29 cellular contexts compared by ENCODE assay signal in genomic region chr10:9681655-9682054, GRCh38.
DNase-seq lines count a peak whose midpoint lies in the region; ATAC-seq and TF ChIP-seq lines count a peak whose summit lies in the region.
"Had no signal": no experiment of that assay in that cellular context is flagged by ENCODE, and none has a peak within 500 bp of the region (broad histone marks: within the 10 kb centered on the region; RNA-seq: fewer than 3 reads in every experiment).

No MANE protein-coding gene starts in this region.

- ATAC-seq in HG03108 (IDR thresholded peaks at IDR 0.05; ENCODE audit: unreplicated experiment) = no peak
- no peak for ATAC-seq in naive thymus-derived CD4-positive, alpha-beta T cell
- ATAC-seq: activated naive CD8-positive, alpha-beta T cell treated with anti-CD3 and anti-CD28 coated beads, Interleukin-2, amount 50 U/mL, for 24 hours; body of pancreas; left colon; stimulated activated naive CD8-positive, alpha-beta T cell treated with anti-CD3 and anti-CD28 coated beads, Interleukin-15, amount 100 ng/mL, for 72 hours had no signal

- no peak overlapping the region for H3K4me3 Mint-ChIP-seq in activated CD4-positive, alpha-beta memory T cell treated with anti-CD3 and anti-CD28 coated beads, Interleukin-2, amount 10 ng/mL, durations not matched to agents 7 days and 5 days
- no peak overlapping the region for H3K4me3 Mint-ChIP-seq in naive thymus-derived CD4-positive, alpha-beta T cell
- H3K4me3 Mint-ChIP-seq: activated CD4-positive, alpha-beta T cell treated with anti-CD3 and anti-CD28 coated beads, Interleukin-2, amount 10 ng/mL, durations not matched to agents 7 days and 5 days; activated naive CD8-positive, alpha-beta T cell treated with anti-CD3 and anti-CD28 coated beads, Interleukin-2, amount 50 U/mL, for 24 hours; HFFc6; naive B cell; stimulated activated naive CD8-positive, alpha-beta T cell treated with anti-CD3 and anti-CD28 coated beads, Interleukin-15, amount 100 ng/mL, for 72 hours; T-helper 1 cell treated with Interleukin-12 subunit alpha and Interleukin-12 subunit beta and Interleukin-4 antibody, amounts not matched to agents 30 μg/mL and 1 μg/mL, for 36 hours had no signal

- no peaks in the 10 kb centered on the region for H3K36me3 ChIP-seq in naive thymus-derived CD4-positive, alpha-beta T cell (ENCODE audit: control insufficient read depth in 2 of 3, insufficient read depth in 3 of 3, low read length in 3 of 3)
- H3K36me3 ChIP-seq: tibial nerve had no signal

- H3K27ac Mint-ChIP-seq in activated CD4-positive, alpha-beta memory T cell treated with anti-CD3 and anti-CD28 coated beads, Interleukin-2, amount 10 ng/mL, durations not matched to agents 7 days and 5 days = no peak overlapping the region
- H3K27ac Mint-ChIP-seq in naive thymus-derived CD4-positive, alpha-beta T cell = no peak overlapping the region
- H3K27ac Mint-ChIP-seq: activated CD4-positive, alpha-beta T cell treated with anti-CD3 and anti-CD28 coated beads, Interleukin-2, amount 10 ng/mL, durations not matched to agents 7 days and 5 days; activated naive CD8-positive, alpha-beta T cell treated with anti-CD3 and anti-CD28 coated beads, Interleukin-2, amount 50 U/mL, for 24 hours; HFFc6; naive B cell; stimulated activated naive CD8-positive, alpha-beta T cell treated with anti-CD3 and anti-CD28 coated beads, Interleukin-15, amount 100 ng/mL, for 72 hours; T-helper 1 cell treated with Interleukin-12 subunit alpha and Interleukin-12 subunit beta and Interleukin-4 antibody, amounts not matched to agents 30 μg/mL and 1 μg/mL, for 36 hours had no signal

- H3K36me3 Mint-ChIP-seq in activated CD4-positive, alpha-beta memory T cell treated with anti-CD3 and anti-CD28 coated beads, Interleukin-2, amount 10 ng/mL, durations not matched to agents 7 days and 5 days (ENCODE audit: low read depth) = no peaks in the 10 kb centered on the region
- H3K36me3 Mint-ChIP-seq in naive thymus-derived CD4-positive, alpha-beta T cell = no peaks in the 10 kb centered on the region

- H3K27ac ChIP-seq in C4-2B = no peak overlapping the region
- H3K27ac ChIP-seq in naive thymus-derived CD4-positive, alpha-beta T cell (ENCODE audit: low read depth, low read length) = no peak overlapping the region
- H3K27ac ChIP-seq: body of pancreas, coronary artery, tibial nerve had no signal

- no peaks in the 10 kb centered on the region for H3K4me1 Mint-ChIP-seq in activated CD4-positive, alpha-beta memory T cell treated with anti-CD3 and anti-CD28 coated beads, Interleukin-2, amount 10 ng/mL, durations not matched to agents 7 days and 5 days
- H3K4me1 Mint-ChIP-seq in naive thymus-derived CD4-positive, alpha-beta T cell = no peaks in the 10 kb centered on the region
- H3K4me1 Mint-ChIP-seq: activated CD4-positive, alpha-beta T cell treated with anti-CD3 and anti-CD28 coated beads, Interleukin-2, amount 10 ng/mL, durations not matched to agents 7 days and 5 days; activated naive CD8-positive, alpha-beta T cell treated with anti-CD3 and anti-CD28 coated beads, Interleukin-2, amount 50 U/mL, for 24 hours; naive B cell; stimulated activated naive CD8-positive, alpha-beta T cell treated with anti-CD3 and anti-CD28 coated beads, Interleukin-15, amount 100 ng/mL, for 72 hours had no signal

- no peaks in the 10 kb centered on the region for H3K27me3 ChIP-seq in naive thymus-derived CD4-positive, alpha-beta T cell (ENCODE audit: control insufficient read depth in 2 of 2, insufficient read depth in 2 of 2, low read length in 2 of 2)
- H3K27me3 ChIP-seq: body of pancreas, tibial nerve had no signal

- no peak overlapping the region for H3K4me3 ChIP-seq in choroid plexus epithelial cell (ENCODE audit: low read depth, low read length)
- no peak overlapping the region for H3K4me3 ChIP-seq in naive thymus-derived CD4-positive, alpha-beta T cell (ENCODE audit: low read length)
- H3K4me3 ChIP-seq: body of pancreas, coronary artery, tibial nerve had no signal

- POLR2A ChIA-PET in activated CD4-positive, alpha-beta memory T cell treated with anti-CD3 and anti-CD28 coated beads, Interleukin-2, amount 10 ng/mL, durations not matched to agents 7 days and 5 days (lab: Charles Lee) = no interaction called here
- POLR2A ChIA-PET in naive thymus-derived CD4-positive, alpha-beta T cell (lab: Charles Lee) = no interaction called here

- H3K9me3 Mint-ChIP-seq in activated CD4-positive, alpha-beta memory T cell treated with anti-CD3 and anti-CD28 coated beads, Interleukin-2, amount 10 ng/mL, durations not matched to agents 7 days and 5 days = peaks cover 5% of the 10 kb centered on the region
- H3K9me3 Mint-ChIP-seq in naive thymus-derived CD4-positive, alpha-beta T cell = peaks cover 0 to 14% (median 5%) of the 10 kb centered on the region in 11 donors
- H3K9me3 Mint-ChIP-seq: T-helper 1 cell treated with Interleukin-12 subunit alpha and Interleukin-12 subunit beta and Interleukin-4 antibody, amounts not matched to agents 30 μg/mL and 1 μg/mL, for 36 hours had no signal

- H3K9me3 ChIP-seq in naive thymus-derived CD4-positive, alpha-beta T cell (ENCODE audit: control insufficient read depth in 2 of 3, low read length in 3 of 3) = no peaks in the 10 kb centered on the region
- H3K9me3 ChIP-seq: body of pancreas had no signal

- CTCF ChIA-PET in activated CD4-positive, alpha-beta memory T cell treated with anti-CD3 and anti-CD28 coated beads, Interleukin-2, amount 10 ng/mL, durations not matched to agents 7 days and 5 days (lab: Charles Lee) = no interaction called here
- CTCF ChIA-PET in naive thymus-derived CD4-positive, alpha-beta T cell (lab: Charles Lee) = no interaction called here

- H3K27me3 Mint-ChIP-seq in activated CD4-positive, alpha-beta memory T cell treated with anti-CD3 and anti-CD28 coated beads, Interleukin-2, amount 10 ng/mL, durations not matched to agents 7 days and 5 days = no peaks in the 10 kb centered on the region
- H3K27me3 Mint-ChIP-seq in naive thymus-derived CD4-positive, alpha-beta T cell = peaks cover 0 to 8% (median 0%) of the 10 kb centered on the region in 5 donors
- H3K27me3 Mint-ChIP-seq: activated CD4-positive, alpha-beta T cell treated with anti-CD3 and anti-CD28 coated beads, Interleukin-2, amount 10 ng/mL, durations not matched to agents 7 days and 5 days; activated naive CD8-positive, alpha-beta T cell treated with anti-CD3 and anti-CD28 coated beads, Interleukin-2, amount 50 U/mL, for 24 hours; naive B cell; stimulated activated naive CD8-positive, alpha-beta T cell treated with anti-CD3 and anti-CD28 coated beads, Interleukin-15, amount 100 ng/mL, for 72 hours had no signal

- H3K4me1 ChIP-seq in naive thymus-derived CD4-positive, alpha-beta T cell (ENCODE audit: control insufficient read depth in 2 of 2, insufficient read depth in 2 of 2, low read length in 2 of 2) = no peaks in the 10 kb centered on the region
- H3K4me1 ChIP-seq: body of pancreas, tibial nerve had no signal

- peak; percentile 31 for DNase-seq in NAMALWA (ENCODE audit: low spot score)
- DNase-seq in choroid plexus epithelial cell (ENCODE audit: low read depth) = no peak
- no peak for DNase-seq in activated CD4-positive, alpha-beta memory T cell treated with anti-CD3 and anti-CD28 coated beads, Interleukin-2, amount 10 ng/mL, durations not matched to agents 7 days and 5 days
- DNase-seq in GM03348 (ENCODE audit: low spot score) = no peak
- DNase-seq in naive thymus-derived CD4-positive, alpha-beta T cell = no peak
- DNase-seq: activated CD4-positive, alpha-beta T cell treated with anti-CD3 and anti-CD28 coated beads, Interleukin-2, amount 10 ng/mL, durations not matched to agents 7 days and 5 days; activated CD8-positive, alpha-beta memory T cell treated with anti-CD3 and anti-CD28 coated beads, Interleukin-2, amount 50 U/mL, for 48 hours; activated gamma-delta T cell; activated naive CD8-positive, alpha-beta T cell treated with anti-CD3 and anti-CD28 coated beads, Interleukin-2, amount 50 U/mL, for 24 hours; body of pancreas; EL; glutamatergic neuron; HFFc6; Kasumi-1; left colon; naive B cell; NCI-H1092 treated with DMSO at 0.1 percent for 48 hours; NCI-H2029; NCI-H2227 treated with DMSO at 0.1 percent for 48 hours; NCI-H82; SIG-M5; stimulated activated CD4-positive, alpha-beta T cell treated with anti-CD3 and anti-CD28 coated beads, Interleukin-4, amount 100 ng/mL, for 24 hours; stimulated activated naive CD8-positive, alpha-beta T cell treated with anti-CD3 and anti-CD28 coated beads, Interleukin-15, amount 100 ng/mL, for 72 hours had no signal

- TF ChIP-seq CTCF in C4-2B (conservative IDR thresholded peaks at IDR 0.05) = peak; percentile 38
- TF ChIP-seq CTCF in GM12873 (IDR thresholded peaks at IDR 0.05; ENCODE audit: insufficient read depth, low read depth, low read length, missing control alignments) = peak; percentile 49
- peak; percentile 36 for TF ChIP-seq CTCF in choroid plexus epithelial cell (conservative IDR thresholded peaks at IDR 0.05; ENCODE audit: low read depth, low read length)

- intact Hi-C loops in naive thymus-derived CD4-positive, alpha-beta T cell (cut with micrococcal nuclease) = no loop called here
